In the genomic region with DNA sequence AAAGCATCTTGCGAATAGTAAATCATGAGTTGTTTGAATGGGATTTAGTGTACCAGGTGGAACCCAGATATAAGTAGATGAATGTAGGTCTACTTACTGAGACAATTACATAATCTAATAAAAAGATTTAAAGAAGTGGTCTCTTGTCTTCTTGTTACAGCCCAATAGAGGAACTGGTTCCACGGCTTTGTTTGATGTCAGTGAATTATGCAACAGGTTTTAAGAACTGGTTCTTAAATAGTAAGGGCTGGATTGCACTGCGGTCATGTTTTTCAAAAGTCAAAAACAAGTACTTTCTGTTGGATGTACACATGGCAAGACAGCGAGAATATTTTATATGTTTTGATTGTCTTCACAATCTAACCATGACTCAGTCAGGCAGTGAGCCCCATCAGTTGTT, we compare ENCODE assay signal across 22 cellular contexts. TPM values are rescaled to one million over a fixed set of nuclear protein-coding genes. Genes with fewer than 3 reads are reported as not detected.
A peak's percentile ranks its signal among the peaks of the same experiment; 100 is the strongest.
DNase-seq lines count a peak whose midpoint lies in the region; ATAC-seq and TF ChIP-seq lines count a peak whose summit lies in the region.
"Had no signal": no experiment of that assay in that cellular context is flagged by ENCODE, and none has a peak within 500 bp of the region (broad histone marks: within the 10 kb centered on the region; RNA-seq: fewer than 3 reads in every experiment).

No MANE protein-coding gene starts in this region.

- no peaks in the 10 kb centered on the region for H3K4me1 ChIP-seq in naive thymus-derived CD4-positive, alpha-beta T cell (ENCODE audit: control insufficient read depth in 2 of 2, insufficient read depth in 2 of 2, low read length in 2 of 2)
- no peaks in the 10 kb centered on the region for H3K4me1 ChIP-seq in right atrium auricular region

- peak; percentile 77 for DNase-seq in CD1c-positive myeloid dendritic cell (ENCODE audit: extremely low spot score)
- peak; percentile 41 for DNase-seq in NCI-H510A (lab: John Stamatoyannopoulos, UW)
- DNase-seq in naive thymus-derived CD4-positive, alpha-beta T cell: no peak
- DNase-seq in right atrium auricular region (ENCODE audit: low spot score): no peak
- DNase-seq in activated CD4-positive, alpha-beta T cell treated with anti-CD3 and anti-CD28 coated beads for 1 hour: no peak
- DNase-seq in substantia nigra (lab: John Stamatoyannopoulos, UW): no peak
- DNase-seq: activated CD8-positive, alpha-beta T cell treated with anti-CD3 and anti-CD28 coated beads for 36 hours; activated T-cell treated with anti-CD3 and anti-CD28 coated beads, Interleukin-2, amount 50 U/mL, for 72 hours; CD4-positive, CD25-positive, alpha-beta regulatory T cell; DND-41; HCEC 1CT; mammary epithelial cell; NCI-H69; RPMI8226; stimulated activated naive CD4-positive, alpha-beta T cell treated with Interleukin-2 at 50 U/mL for 16 hours; WERI-Rb-1 had no signal

- no peaks in the 10 kb centered on the region for H3K27me3 ChIP-seq in naive thymus-derived CD4-positive, alpha-beta T cell (ENCODE audit: control insufficient read depth in 2 of 2, insufficient read depth in 2 of 2, low read length in 2 of 2)
- H3K27me3 ChIP-seq in right atrium auricular region: no peaks in the 10 kb centered on the region

- H3K36me3 ChIP-seq in naive thymus-derived CD4-positive, alpha-beta T cell (ENCODE audit: control insufficient read depth in 2 of 3, insufficient read depth in 3 of 3, low read length in 3 of 3): no peaks in the 10 kb centered on the region
- H3K36me3 ChIP-seq in right atrium auricular region: no peaks in the 10 kb centered on the region
- H3K36me3 ChIP-seq: WERI-Rb-1 had no signal

- H3K4me1 Mint-ChIP-seq in naive thymus-derived CD4-positive, alpha-beta T cell: no peaks in the 10 kb centered on the region
- H3K4me1 Mint-ChIP-seq: CD4-positive, CD25-positive, alpha-beta regulatory T cell had no signal

- H3K27ac ChIP-seq in VCaP (peak overlapping the region; percentile 58), right atrium auricular region (no peak overlapping the region), substantia nigra (ENCODE audit: low read depth, low read length, poor library complexity, severe bottlenecking) (no peak overlapping the region)
- H3K27ac ChIP-seq in naive thymus-derived CD4-positive, alpha-beta T cell (ENCODE audit: low read depth, low read length): no peak overlapping the region
- H3K27ac ChIP-seq: WERI-Rb-1 had no signal

- no peak overlapping the region for H3K4me3 Mint-ChIP-seq in naive thymus-derived CD4-positive, alpha-beta T cell
- H3K4me3 Mint-ChIP-seq: activated CD8-positive, alpha-beta T cell treated with anti-CD3 and anti-CD28 coated beads for 36 hours; activated naive CD8-positive, alpha-beta T cell; activated T-cell treated with anti-CD3 and anti-CD28 coated beads, Interleukin-2, amount 50 U/mL, for 72 hours; CD4-positive, CD25-positive, alpha-beta regulatory T cell; natural killer cell treated with Interleukin-12 subunit alpha and Interleukin-12 subunit beta and Interleukin-15 and Interleukin-18, amount 100 ng/mL, for 72 hours had no signal

- H3K9me3 Mint-ChIP-seq in naive thymus-derived CD4-positive, alpha-beta T cell: peaks cover 0 to 6% (median 0%) of the 10 kb centered on the region in 11 donors
- H3K9me3 Mint-ChIP-seq: activated CD8-positive, alpha-beta T cell treated with anti-CD3 and anti-CD28 coated beads for 36 hours; natural killer cell treated with Interleukin-12 subunit alpha and Interleukin-12 subunit beta and Interleukin-15 and Interleukin-18, amount 100 ng/mL, for 72 hours had no signal

- peaks cover 18 to 33% (median 30%) of the 10 kb centered on the region in 5 donors for H3K27me3 Mint-ChIP-seq in naive thymus-derived CD4-positive, alpha-beta T cell

- POLR2A ChIA-PET in naive thymus-derived CD4-positive, alpha-beta T cell (lab: Charles Lee): no interaction called here

- ATAC-seq in naive thymus-derived CD4-positive, alpha-beta T cell: peak; percentile 51
- ATAC-seq in HG02884 (IDR thresholded peaks at IDR 0.05; ENCODE audit: unreplicated experiment): no peak
- ATAC-seq: activated CD8-positive, alpha-beta T cell treated with anti-CD3 and anti-CD28 coated beads for 36 hours; activated T-cell treated with anti-CD3 and anti-CD28 coated beads, Interleukin-2, amount 50 U/mL, for 72 hours; natural killer cell treated with Interleukin-12 subunit alpha and Interleukin-12 subunit beta and Interleukin-15 and Interleukin-18, amount 100 ng/mL, for 72 hours had no signal

- no peak overlapping the region for H3K4me3 ChIP-seq in naive thymus-derived CD4-positive, alpha-beta T cell (ENCODE audit: low read length)
- H3K4me3 ChIP-seq in right atrium auricular region: no peak overlapping the region

- H3K9me3 ChIP-seq in naive thymus-derived CD4-positive, alpha-beta T cell (ENCODE audit: control insufficient read depth in 2 of 3, low read length in 3 of 3): no peaks in the 10 kb centered on the region
- H3K9me3 ChIP-seq in right atrium auricular region: no peaks in the 10 kb centered on the region

- H3K27ac Mint-ChIP-seq in naive thymus-derived CD4-positive, alpha-beta T cell: no peak overlapping the region
- H3K27ac Mint-ChIP-seq: activated CD8-positive, alpha-beta T cell treated with anti-CD3 and anti-CD28 coated beads for 36 hours; activated naive CD8-positive, alpha-beta T cell; activated T-cell treated with anti-CD3 and anti-CD28 coated beads, Interleukin-2, amount 50 U/mL, for 72 hours; CD4-positive, CD25-positive, alpha-beta regulatory T cell; natural killer cell treated with Interleukin-12 subunit alpha and Interleukin-12 subunit beta and Interleukin-15 and Interleukin-18, amount 100 ng/mL, for 72 hours had no signal

- H3K36me3 Mint-ChIP-seq in naive thymus-derived CD4-positive, alpha-beta T cell: no peaks in the 10 kb centered on the region
- H3K36me3 Mint-ChIP-seq: activated naive CD8-positive, alpha-beta T cell; CD4-positive, CD25-positive, alpha-beta regulatory T cell had no signal

- CTCF ChIA-PET in naive thymus-derived CD4-positive, alpha-beta T cell (lab: Charles Lee): no interaction called here

- intact Hi-C loops in naive thymus-derived CD4-positive, alpha-beta T cell (cut with micrococcal nuclease): no loop called here

- TF ChIP-seq CTCF in VCaP (conservative IDR thresholded peaks at IDR 0.05) (no peak), right atrium auricular region (IDR thresholded peaks at IDR 0.05) (no peak)

RNA-seq across cellular contexts. Expression of gene SLC9A2, which starts 15.4 kb away (rescaled TPM):
- not detected for total RNA-seq in naive thymus-derived CD4-positive, alpha-beta T cell
- under 1 TPM in 1 of 2 donors, not detected in 1; 0.07 TPM for polyA plus RNA-seq in naive thymus-derived CD4-positive, alpha-beta T cell
- under 1 TPM in 1 of 2 donors, not detected in 1; 0.22 TPM for total RNA-seq in right atrium auricular region
- total RNA-seq: A673; CD4-positive, CD25-positive, alpha-beta regulatory T cell; natural killer cell treated with Interleukin-12 subunit alpha and Interleukin-12 subunit beta and Interleukin-15 and Interleukin-18, amount 100 ng/mL, for 72 hours; pulmonary artery endothelial cell had no signal
- polyA plus RNA-seq: CD4-positive, CD25-positive, alpha-beta regulatory T cell had no signal

Comparison
In these comparisons a context has a peak if more than half of its experiments do, and no peak if none do; other contexts are left out.
1. DNase-seq: peak in CD1c-positive myeloid dendritic cell (single experiment) and NCI-H510A (single experiment); none in naive thymus-derived CD4-positive, alpha-beta T cell (0 of 9), right atrium auricular region (single experiment), activated CD4-positive, alpha-beta T cell treated with anti-CD3 and anti-CD28 coated beads for 1 hour (single experiment) and substantia nigra (0 of 49).